ENCODE assay signal across 33 cellular contexts in genomic region chr11:113519989-113520613, GRCh38. TPM values are rescaled to one million over a fixed set of nuclear protein-coding genes. Genes with fewer than 3 reads are reported as not detected.
DNase-seq lines count a peak whose midpoint lies in the region; ATAC-seq lines count a peak whose summit lies in the region.
"Had no signal": no experiment of that assay in that cellular context is flagged by ENCODE, and none has a peak within 500 bp of the region (broad histone marks: within the 10 kb centered on the region; RNA-seq: fewer than 3 reads in every experiment).

No MANE protein-coding gene starts in this region.

- no peak for ATAC-seq in activated CD8-positive, alpha-beta memory T cell treated with anti-CD3 and anti-CD28 coated beads, Interleukin-2, amount 10 ng/mL, durations not matched to agents 7 days and 5 days
- no peak for ATAC-seq in GM21825 (IDR thresholded peaks at IDR 0.05; ENCODE audit: unreplicated experiment)
- ATAC-seq: esophagus mucosa; gastroesophageal sphincter; HCT116; HepG2; right cardiac atrium; Right ventricle myocardium inferior; stimulated activated memory B cell treated with anti-CD40 and anti-IgM and Interleukin-4, amounts not matched to agents 10 μg/mL and 1 μg/mL and 100 μg/mL, for 72 hours; WTC11 had no signal

- peaks cover 3% of the 10 kb centered on the region for H3K9me3 Mint-ChIP-seq in activated CD8-positive, alpha-beta memory T cell treated with anti-CD3 and anti-CD28 coated beads, Interleukin-2, amount 10 ng/mL, durations not matched to agents 7 days and 5 days (ENCODE audit: low read depth)
- peaks cover 0 to 2% (median 0%) of the 10 kb centered on the region in 5 donors for H3K9me3 Mint-ChIP-seq in CD8-positive, alpha-beta memory T cell
- H3K9me3 Mint-ChIP-seq: stimulated activated memory B cell treated with anti-CD40 and anti-IgM and Interleukin-4, amounts not matched to agents 10 μg/mL and 1 μg/mL and 100 μg/mL, for 72 hours had no signal

- POLR2A ChIA-PET in CD8-positive, alpha-beta memory T cell (lab: Charles Lee) = no interaction called here

- H3K27ac Mint-ChIP-seq in activated CD8-positive, alpha-beta memory T cell treated with anti-CD3 and anti-CD28 coated beads, Interleukin-2, amount 10 ng/mL, durations not matched to agents 7 days and 5 days = no peak overlapping the region
- no peak overlapping the region for H3K27ac Mint-ChIP-seq in CD8-positive, alpha-beta memory T cell
- H3K27ac Mint-ChIP-seq: nephron; stimulated activated memory B cell treated with anti-CD40 and anti-IgM and Interleukin-4, amounts not matched to agents 10 μg/mL and 1 μg/mL and 100 μg/mL, for 72 hours; WTC11 had no signal

- H3K4me3 Mint-ChIP-seq in activated CD8-positive, alpha-beta memory T cell treated with anti-CD3 and anti-CD28 coated beads, Interleukin-2, amount 10 ng/mL, durations not matched to agents 7 days and 5 days = no peak overlapping the region
- H3K4me3 Mint-ChIP-seq in CD8-positive, alpha-beta memory T cell = no peak overlapping the region
- H3K4me3 Mint-ChIP-seq: nephron; stimulated activated memory B cell treated with anti-CD40 and anti-IgM and Interleukin-4, amounts not matched to agents 10 μg/mL and 1 μg/mL and 100 μg/mL, for 72 hours; WTC11 had no signal

- no peaks in the 10 kb centered on the region for H3K36me3 Mint-ChIP-seq in activated CD8-positive, alpha-beta memory T cell treated with anti-CD3 and anti-CD28 coated beads, Interleukin-2, amount 10 ng/mL, durations not matched to agents 7 days and 5 days
- H3K36me3 Mint-ChIP-seq in CD8-positive, alpha-beta memory T cell = no peaks in the 10 kb centered on the region
- H3K36me3 Mint-ChIP-seq: stimulated activated memory B cell treated with anti-CD40 and anti-IgM and Interleukin-4, amounts not matched to agents 10 μg/mL and 1 μg/mL and 100 μg/mL, for 72 hours had no signal

- no peaks in the 10 kb centered on the region for H3K36me3 ChIP-seq in CD8-positive, alpha-beta memory T cell (ENCODE audit: insufficient read depth, low read length)
- H3K36me3 ChIP-seq: BLaER1, brain microvascular endothelial cell, gastroesophageal sphincter, ovary, suprapubic skin had no signal

- H3K27me3 Mint-ChIP-seq in activated CD8-positive, alpha-beta memory T cell treated with anti-CD3 and anti-CD28 coated beads, Interleukin-2, amount 10 ng/mL, durations not matched to agents 7 days and 5 days = peaks cover 38% of the 10 kb centered on the region
- H3K27me3 Mint-ChIP-seq in CD8-positive, alpha-beta memory T cell = peaks cover 20 to 23% of the 10 kb centered on the region in 2 donors

- CTCF ChIA-PET in activated CD8-positive, alpha-beta memory T cell treated with anti-CD3 and anti-CD28 coated beads, Interleukin-2, amount 10 ng/mL, durations not matched to agents 7 days and 5 days (lab: Charles Lee) = interaction anchor here (0.8 to 2.0 kb wide), 3 partner anchors 9 to 214 kb away, joined by 3 to 6 read pairs (median 5); no protein-coding TSS in a partner anchor
- CTCF ChIA-PET in CD8-positive, alpha-beta memory T cell (lab: Charles Lee) = no interaction called here

- H3K4me3 ChIP-seq in CD8-positive, alpha-beta memory T cell (ENCODE audit: low read length) = no peak overlapping the region
- H3K4me3 ChIP-seq: BLaER1, gastroesophageal sphincter, ovary, suprapubic skin had no signal

- H3K27ac ChIP-seq in CD8-positive, alpha-beta memory T cell (ENCODE audit: low read depth, low read length) = no peak overlapping the region
- H3K27ac ChIP-seq: BLaER1, brain microvascular endothelial cell, gastroesophageal sphincter, HL-60, ovary, suprapubic skin had no signal

- H3K4me1 ChIP-seq in CD8-positive, alpha-beta memory T cell (ENCODE audit: insufficient read depth, low read length) = no peaks in the 10 kb centered on the region
- H3K4me1 ChIP-seq: BLaER1, gastroesophageal sphincter, suprapubic skin had no signal

- DNase-seq in activated CD8-positive, alpha-beta memory T cell treated with anti-CD3 and anti-CD28 coated beads, Interleukin-2, amount 50 U/mL, for 48 hours = peak; percentile 15
- DNase-seq in activated CD8-positive, alpha-beta memory T cell treated with anti-CD3 and anti-CD28 coated beads, Interleukin-2, amount 10 ng/mL, durations not matched to agents 7 days and 5 days = no peak
- DNase-seq in NCI-H146 treated with DMSO at 0.1 percent for 48 hours (lab: John Stamatoyannopoulos, UW; ENCODE audit: unreplicated experiment) (peak; percentile 43), astrocyte of the hippocampus (ENCODE audit: low read depth, low spot score) (peak; percentile 23), ureter (ENCODE audit: low spot score) (peak; percentile 32), cerebellar cortex (ENCODE audit: low spot score) (no peak)
- DNase-seq in CD8-positive, alpha-beta memory T cell = no peak
- DNase-seq: ACHN; activated effector memory CD4-positive, alpha-beta T cell treated with Interleukin-2 at 50 U/mL for 16 hours; activated T-cell treated with anti-CD3 and anti-CD28 coated beads for 4 hours; brain microvascular endothelial cell; hypothalamus; Kasumi-1; NCI-H1092; NCI-H2107; ovary; right cardiac atrium; stimulated activated CD4-positive, alpha-beta T cell treated with anti-CD3 and anti-CD28 coated beads, Interleukin-4, amount 100 ng/mL, for 1 hour; T1000 had no signal

- H3K27me3 ChIP-seq in CD8-positive, alpha-beta memory T cell (ENCODE audit: insufficient read depth, low read length, poor library complexity, severe bottlenecking) = no peaks in the 10 kb centered on the region
- H3K27me3 ChIP-seq: BLaER1, brain microvascular endothelial cell, ovary, suprapubic skin had no signal

- H3K4me1 Mint-ChIP-seq in activated CD8-positive, alpha-beta memory T cell treated with anti-CD3 and anti-CD28 coated beads, Interleukin-2, amount 10 ng/mL, durations not matched to agents 7 days and 5 days = no peaks in the 10 kb centered on the region
- H3K4me1 Mint-ChIP-seq in CD8-positive, alpha-beta memory T cell = no peaks in the 10 kb centered on the region
- H3K4me1 Mint-ChIP-seq: nephron; stimulated activated memory B cell treated with anti-CD40 and anti-IgM and Interleukin-4, amounts not matched to agents 10 μg/mL and 1 μg/mL and 100 μg/mL, for 72 hours; WTC11 had no signal

- no peaks in the 10 kb centered on the region for H3K9me3 ChIP-seq in CD8-positive, alpha-beta memory T cell (ENCODE audit: low read length)
- H3K9me3 ChIP-seq: BLaER1, gastroesophageal sphincter, ovary, suprapubic skin had no signal

RNA-seq across cellular contexts. Expression of gene DRD2, which starts 44.9 kb away (rescaled TPM):
- 1 to 10 TPM in 1 of 2 experiments, under 1 TPM in 1; 0.52 to 1.4 TPM for total RNA-seq in activated CD8-positive, alpha-beta memory T cell treated with anti-CD3 and anti-CD28 coated beads, Interleukin-2, amount 10 ng/mL, durations not matched to agents 7 days and 5 days
- total RNA-seq in ureter = 0.44 TPM
- not detected for total RNA-seq in CD8-positive, alpha-beta memory T cell
- polyA plus RNA-seq in CD8-positive, alpha-beta memory T cell = not detected
- total RNA-seq: HepG2, liver, OCI-LY7, right cardiac atrium, Right ventricle myocardium inferior had no signal
- polyA plus RNA-seq: HepG2, liver had no signal

Comparison
In these comparisons a context has a peak if more than half of its experiments do, and no peak if none do; other contexts are left out.
1. DNase-seq: peak in activated CD8-positive, alpha-beta memory T cell treated with anti-CD3 and anti-CD28 coated beads, Interleukin-2, amount 50 U/mL, for 48 hours (single experiment), NCI-H146 treated with DMSO at 0.1 percent for 48 hours (single experiment), astrocyte of the hippocampus (single experiment) and ureter (single experiment); none in activated CD8-positive, alpha-beta memory T cell treated with anti-CD3 and anti-CD28 coated beads, Interleukin-2, amount 10 ng/mL, durations not matched to agents 7 days and 5 days (single experiment), CD8-positive, alpha-beta memory T cell (0 of 5) and cerebellar cortex (single experiment).